Comparison of ENCODE assay signal across 8 cellular contexts in the genomic region with DNA sequence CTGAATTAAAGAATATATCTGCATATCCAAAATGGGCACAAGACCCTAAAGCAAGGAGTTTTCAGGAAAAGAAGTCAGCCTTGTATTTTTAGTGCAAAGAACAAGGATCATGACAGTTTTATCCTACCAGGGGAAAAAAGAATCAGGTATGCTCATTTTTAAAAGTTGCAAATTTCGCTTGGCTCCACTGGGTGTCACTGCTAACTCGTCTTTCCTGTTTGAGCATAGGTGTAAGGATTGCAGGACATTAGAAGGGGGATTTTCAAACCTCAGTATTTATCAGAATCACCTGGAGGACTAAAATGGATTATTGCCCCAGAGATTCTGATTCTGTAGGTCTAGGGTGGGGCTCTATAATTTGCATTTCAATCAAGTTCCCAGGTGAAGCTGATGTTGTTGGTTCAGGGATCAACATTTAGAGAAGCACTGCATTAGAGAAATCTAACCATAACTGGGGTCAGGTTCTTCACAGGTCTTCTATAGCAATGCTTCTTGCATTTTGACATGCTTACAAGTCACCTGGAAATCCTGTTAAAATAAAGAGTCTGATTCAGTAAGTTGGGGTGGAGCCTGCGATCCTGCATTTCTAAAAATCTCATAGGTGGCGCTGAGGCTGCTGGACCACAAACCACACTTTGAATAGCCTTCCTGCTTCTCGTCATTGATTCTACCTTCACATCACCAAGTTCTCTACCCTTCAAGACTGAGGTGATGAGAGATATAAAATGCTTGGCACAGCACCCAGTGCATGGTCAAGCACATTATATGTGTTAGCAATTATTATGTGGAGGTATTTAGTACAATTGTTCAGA. TPM values are rescaled to one million over a fixed set of nuclear protein-coding genes. Genes with fewer than 3 reads are reported as not detected.
DNase-seq lines count a peak whose midpoint lies in the region; ATAC-seq, FAIRE-seq and TF ChIP-seq lines count a peak whose summit lies in the region.

No MANE protein-coding gene starts in this region.

- H4K20me1 ChIP-seq in SU-DHL-6 (ENCODE audit: low read depth, low read length) = no peaks in the 10 kb centered on the region

- H3K4me2 ChIP-seq in SU-DHL-6 (ENCODE audit: low read depth, low read length, poor library complexity, severe bottlenecking) = no peak overlapping the region

- H3K27me3 ChIP-seq in BJ (ENCODE audit: control insufficient read depth, insufficient read depth, low read length) (peaks cover 2% of the 10 kb centered on the region), SU-DHL-6 (ENCODE audit: low read length) (no peaks in the 10 kb centered on the region)

- peak; percentile 51 for TF ChIP-seq CTCF in BJ (IDR thresholded peaks at IDR 0.05; ENCODE audit: insufficient read depth, low read depth, low read length)
- peak; percentile 37 for TF ChIP-seq CTCF in SU-DHL-6 (IDR thresholded peaks at IDR 0.05; ENCODE audit: insufficient read depth, low read length, poor library complexity, severe bottlenecking)

- H3K9me3 ChIP-seq in SU-DHL-6 (ENCODE audit: insufficient read depth, low read length) = no peaks in the 10 kb centered on the region

- no peaks in the 10 kb centered on the region for H3K79me2 ChIP-seq in SU-DHL-6 (ENCODE audit: insufficient read depth, low read length)

- FAIRE-seq in islet of Langerhans (lab: Jason Lieb, UNC) = peak; percentile 55

- CTCF ChIA-PET in BJ (lab: Yijun Ruan, JAX) = interaction anchor here (1.2 kb wide), 1 partner anchor 13 kb away, joined by 4 read pairs; no protein-coding TSS in a partner anchor

- ATAC-seq in GM18861 (IDR thresholded peaks at IDR 0.05; ENCODE audit: unreplicated experiment) (peak; percentile 62), GM21447 (IDR thresholded peaks at IDR 0.05; ENCODE audit: unreplicated experiment) (no peak), GM19455 (IDR thresholded peaks at IDR 0.05; ENCODE audit: unreplicated experiment) (no peak)

- H3K9me2 ChIP-seq in SU-DHL-6 (replicated peaks; ENCODE audit: insufficient read depth, low read length) = no peaks in the 10 kb centered on the region

- no peak overlapping the region for H3K9ac ChIP-seq in SU-DHL-6 (ENCODE audit: low read length)

- DNase-seq in BJ (ENCODE audit: low read depth) (no peak), MV-4-11 (lab: John Stamatoyannopoulos, UW) (peak; percentile 18)
- no peak for DNase-seq in effector CD8-positive, alpha-beta T cell (lab: John Stamatoyannopoulos, UW)

- POLR2A ChIA-PET in BJ (lab: Charles Lee) = no interaction called here

- no peaks in the 10 kb centered on the region for H3K36me3 ChIP-seq in BJ (ENCODE audit: control insufficient read depth, insufficient read depth, low read length)
- 0 out of 2 replicates have a peak, but pooled peaks cover 6% of the 10 kb centered on the region for H3K36me3 ChIP-seq in SU-DHL-6 (ENCODE audit: low read length)

- peaks cover 8% of the 10 kb centered on the region; the same call in 1 of the 2 replicates for H3F3A ChIP-seq in SU-DHL-6 (ENCODE audit: insufficient read depth)

- H3K27ac ChIP-seq in SU-DHL-6 (ENCODE audit: low read depth, low read length) = no peak overlapping the region

- no peak overlapping the region for H3K4me3 ChIP-seq in BJ (ENCODE audit: low read depth, low read length)
- no peak overlapping the region for H3K4me3 ChIP-seq in SU-DHL-6 (ENCODE audit: insufficient read depth, low read length, poor library complexity, severe bottlenecking)

- no peak overlapping the region for H2AFZ ChIP-seq in SU-DHL-6 (ENCODE audit: low read depth, low read length, severe bottlenecking)

RNA-seq across cellular contexts. Expression of gene NUF2, which starts 39.6 kb away (rescaled TPM):
- 5.9 and 10.6 TPM in 2 replicates for polyA plus RNA-seq in BJ (2011; rRNA removed)
- polyA minus RNA-seq in BJ (2011; rRNA and poly(A)+ RNA removed) = 2.6 and 4.2 TPM in 2 replicates
